In the genomic region with DNA sequence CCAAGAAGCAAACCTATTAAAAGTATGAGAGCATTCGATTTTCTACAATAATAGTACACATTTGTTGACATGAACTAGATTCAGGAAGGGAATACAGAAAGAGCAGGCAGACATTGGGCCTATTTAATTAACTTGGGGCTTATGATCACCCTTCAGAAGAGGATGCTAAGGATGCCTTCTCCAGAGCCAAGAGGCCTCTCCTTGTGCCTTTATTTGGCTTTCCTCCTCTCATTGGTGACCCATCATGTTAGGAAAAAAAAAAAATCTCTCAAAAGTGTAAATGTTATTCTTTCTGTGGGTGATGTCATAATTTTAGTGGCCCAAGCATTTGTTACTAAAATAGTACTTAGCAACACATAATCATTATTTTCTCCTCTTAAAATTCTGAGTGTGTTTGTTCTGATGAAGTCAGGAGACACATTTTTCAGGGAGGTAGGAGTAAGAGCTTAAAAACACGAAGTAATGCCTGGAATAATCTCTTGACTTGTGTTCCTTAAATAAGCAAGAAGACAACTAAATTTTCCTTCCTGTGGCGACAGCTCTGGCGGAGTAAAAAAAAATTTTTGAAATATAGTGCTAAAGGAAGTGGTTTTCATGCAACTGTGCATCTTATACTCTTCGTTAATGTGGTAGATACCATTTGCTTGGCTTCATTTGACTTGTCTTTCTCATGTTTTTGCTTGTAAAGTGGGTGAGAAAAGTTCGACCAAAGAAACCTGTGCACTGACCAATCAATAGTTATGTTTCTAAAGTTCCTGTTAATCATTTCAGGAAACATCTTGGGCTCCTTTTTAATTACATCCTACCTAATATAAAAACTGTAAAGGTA, we compare ENCODE assay signal across 8 cellular contexts. TPM values are rescaled to one million over a fixed set of nuclear protein-coding genes. Genes with fewer than 3 reads are reported as not detected.
DNase-seq lines count a peak whose midpoint lies in the region; ATAC-seq, FAIRE-seq and TF ChIP-seq lines count a peak whose summit lies in the region.

No MANE protein-coding gene starts in this region.

- H3K4me3 ChIP-seq in DOHH2 (ENCODE audit: low read length) = peak overlapping the region; percentile 62
- no peak overlapping the region for H3K4me3 ChIP-seq in upper lobe of right lung

- H3K36me3 ChIP-seq in DOHH2 (ENCODE audit: control insufficient read depth, low read length) (peaks cover 32% of the 10 kb centered on the region), upper lobe of right lung (no peaks in the 10 kb centered on the region)

- peaks cover 22% of the 10 kb centered on the region for H3K36me3 Mint-ChIP-seq in central memory CD8-positive, alpha-beta T cell (ENCODE audit: insufficient read depth)

- H3K4me2 ChIP-seq in DOHH2 (ENCODE audit: low read length) = peak overlapping the region; percentile 73

- in situ Hi-C loops in G401 (cut with HindIII; ENCODE audit: low sequenced_read_pairs) = no loop called here

- peaks cover 36% of the 10 kb centered on the region for H3F3A ChIP-seq in DOHH2 (ENCODE audit: control insufficient read depth, insufficient read depth)

- intact Hi-C loops in upper lobe of right lung (cut with DNase I) = no loop called here

- no peaks in the 10 kb centered on the region for H4K20me1 ChIP-seq in DOHH2 (ENCODE audit: control insufficient read depth, insufficient read depth, low read depth, low read length)

- no peaks in the 10 kb centered on the region for H3K9me3 ChIP-seq in DOHH2 (ENCODE audit: control insufficient read depth, insufficient read depth, low read length)
- H3K9me3 ChIP-seq in upper lobe of right lung = no peaks in the 10 kb centered on the region

- H3K9me3 Mint-ChIP-seq in central memory CD8-positive, alpha-beta T cell = no peaks in the 10 kb centered on the region

- H3K4me1 ChIP-seq in DOHH2 (ENCODE audit: control insufficient read depth, low read length) (peaks cover 74% of the 10 kb centered on the region), upper lobe of right lung (peaks cover 36% of the 10 kb centered on the region)

- no peaks in the 10 kb centered on the region for H3K27me3 Mint-ChIP-seq in central memory CD8-positive, alpha-beta T cell

- H3K79me2 ChIP-seq in DOHH2 (ENCODE audit: control insufficient read depth, low read length) = peaks cover 95% of the 10 kb centered on the region

- DNase-seq in central memory CD8-positive, alpha-beta T cell (ENCODE audit: low spot score in 2 of 2) = no peak
- DNase-seq in upper lobe of right lung = no peak
- no peak for DNase-seq in frontal cortex (ENCODE audit: low spot score in 2 of 2)
- DNase-seq in G401 (ENCODE audit: low spot score) = no peak
- no peak for DNase-seq in epidermal melanocyte (ENCODE audit: insufficient read length, low spot score)

- no peaks in the 10 kb centered on the region for H3K9me2 ChIP-seq in DOHH2 (replicated peaks; ENCODE audit: control insufficient read depth, low read length)

- peaks cover 89% of the 10 kb centered on the region for H3K4me1 Mint-ChIP-seq in central memory CD8-positive, alpha-beta T cell

- no peak for FAIRE-seq in frontal cortex (lab: Jason Lieb, UNC)

- H3K27ac Mint-ChIP-seq in central memory CD8-positive, alpha-beta T cell (ENCODE audit: low read depth) = peak overlapping the region; percentile 77

- ATAC-seq in GM19467 (IDR thresholded peaks at IDR 0.05; ENCODE audit: unreplicated experiment) = peak; percentile 82
- peak; percentile 52 for ATAC-seq in HG03439 (IDR thresholded peaks at IDR 0.05; ENCODE audit: unreplicated experiment)
- ATAC-seq in central memory CD8-positive, alpha-beta T cell (replicated peaks; ENCODE audit: extremely low read depth, poor library complexity, severe bottlenecking) = peak; percentile 71
- no peak for ATAC-seq in upper lobe of right lung

- H3K27ac ChIP-seq in DOHH2 (ENCODE audit: low read depth, low read length) = peak overlapping the region; percentile 87
- peak overlapping the region; percentile 86 for H3K27ac ChIP-seq in upper lobe of right lung

- H3K27me3 ChIP-seq in DOHH2 (ENCODE audit: control insufficient read depth, low read length) (no peaks in the 10 kb centered on the region), upper lobe of right lung (no peaks in the 10 kb centered on the region)

- peak overlapping the region; percentile 76 for H3K4me3 Mint-ChIP-seq in central memory CD8-positive, alpha-beta T cell

- TF ChIP-seq CTCF in DOHH2 (IDR thresholded peaks at IDR 0.05; ENCODE audit: low read depth, low read length, poor library complexity, severe bottlenecking) (no peak), upper lobe of right lung (IDR thresholded peaks at IDR 0.05) (no peak)

RNA-seq across cellular contexts. Expression of a gene that starts 11.3 kb away (rescaled TPM):
- 229 TPM for total RNA-seq in upper lobe of right lung
- 44.0 TPM for total RNA-seq in frontal cortex
- total RNA-seq in G401 (2014; rRNA removed; shearing (Covaris generic)) = 31.4 and 61.2 TPM in 2 replicates
